In genomic region chr17:19513897-19514488, GRCh38 we compare ENCODE assay signal across 8 cellular contexts. TPM values are rescaled to one million over a fixed set of nuclear protein-coding genes. Genes with fewer than 3 reads are reported as not detected.
A peak's percentile ranks its signal among the peaks of the same experiment; 100 is the strongest.
DNase-seq lines count a peak whose midpoint lies in the region; ATAC-seq and TF ChIP-seq lines count a peak whose summit lies in the region.

No MANE protein-coding gene starts in this region.

- TF ChIP-seq EP300 in ovary (IDR thresholded peaks at IDR 0.05) (no peak), upper lobe of left lung (IDR thresholded peaks at IDR 0.05) (no peak)

- H3K36me3 Mint-ChIP-seq in activated naive CD4-positive, alpha-beta T cell treated with anti-CD3 and anti-CD28 coated beads for 36 hours (ENCODE audit: low read depth), result no peaks in the 10 kb centered on the region

- H3K4me3 Mint-ChIP-seq in activated naive CD4-positive, alpha-beta T cell treated with anti-CD3 and anti-CD28 coated beads for 36 hours, result no peak overlapping the region

- H3K27me3 Mint-ChIP-seq in activated naive CD4-positive, alpha-beta T cell treated with anti-CD3 and anti-CD28 coated beads for 36 hours (ENCODE audit: low read depth), result no peaks in the 10 kb centered on the region

- no peak overlapping the region for H3K9ac ChIP-seq in DND-41 (ENCODE audit: low read depth, low read length)
- no peak overlapping the region for H3K9ac ChIP-seq in Karpas-422 (ENCODE audit: low read length)

- peak; percentile 52 for DNase-seq in DND-41
- peak; percentile 89 for DNase-seq in Karpas-422
- peak; percentile 84 for DNase-seq in SK-MEL-5 (ENCODE audit: low read depth, low spot score)
- DNase-seq in activated naive CD4-positive, alpha-beta T cell treated with anti-CD3 and anti-CD28 coated beads for 36 hours, result peak; percentile 80
- DNase-seq in germinal center (ENCODE audit: low spot score), result peak; percentile 45
- peak; percentile 59 to 81 (median 78) for DNase-seq in ovary
- DNase-seq in upper lobe of left lung, result peak in 1 of 2 donors; percentile 59
- DNase-seq in GM19240 (ENCODE audit: insufficient read length, low spot score), result no peak

- H3K27ac ChIP-seq in DND-41 (ENCODE audit: low read length), result no peak overlapping the region
- H3K27ac ChIP-seq in Karpas-422 (ENCODE audit: low read length), result no peak overlapping the region
- H3K27ac ChIP-seq in ovary, result peak overlapping the region in 1 of 2 donors; percentile 21
- peak overlapping the region in 1 of 4 donors; percentile 2 for H3K27ac ChIP-seq in upper lobe of left lung

- H3K27ac Mint-ChIP-seq in activated naive CD4-positive, alpha-beta T cell treated with anti-CD3 and anti-CD28 coated beads for 36 hours, result no peak overlapping the region

- CTCF ChIA-PET in activated naive CD4-positive, alpha-beta T cell treated with anti-CD3 and anti-CD28 coated beads for 36 hours (lab: Charles Lee), result interaction anchor here (0.7 to 4.2 kb wide), 14 partner anchors 20 to 257 kb away, joined by 3 to 75 read pairs (median 4); partner anchors contain the start of genes ALDH3A2 and SLC47A1

- WGBS in ovary, 3 donors, result 6 to 10% (median 8%) methylated on average over 13 of the region's 13 CpGs
- WGBS in upper lobe of left lung, 2 donors, result 10 to 14% methylated on average over 13 of the region's 13 CpGs

- TF ChIP-seq POLR2A in ovary (IDR thresholded peaks at IDR 0.05), result no peak
- no peak for TF ChIP-seq POLR2A in upper lobe of left lung (IDR thresholded peaks at IDR 0.05)

- no peaks in the 10 kb centered on the region for H3K4me1 Mint-ChIP-seq in activated naive CD4-positive, alpha-beta T cell treated with anti-CD3 and anti-CD28 coated beads for 36 hours (ENCODE audit: low read depth)

- peak; percentile 57 for ATAC-seq in DND-41 (ENCODE audit: insufficient read depth, low read depth)
- ATAC-seq in upper lobe of left lung (ENCODE audit: low FRiP score in 2 of 2), result peak in 1 of 2 donors; percentile 89

- H3K36me3 ChIP-seq in DND-41 (ENCODE audit: insufficient read depth, low read length) (no peaks in the 10 kb centered on the region), Karpas-422 (ENCODE audit: insufficient read depth, low read length) (no peaks in the 10 kb centered on the region), ovary (no peaks in the 10 kb centered on the region), upper lobe of left lung (no peaks in the 10 kb centered on the region)

- TF ChIP-seq CTCF in DND-41 (IDR thresholded peaks at IDR 0.05; ENCODE audit: borderline replicate concordance, extremely low read depth, low read length, poor library complexity, severe bottlenecking) (peak; percentile 91), ovary (IDR thresholded peaks at IDR 0.05) (peak; percentile 76 to 96 (median 93)), upper lobe of left lung (IDR thresholded peaks at IDR 0.05) (peak; percentile 72 to 85 (median 78))

- H3K27me3 ChIP-seq in DND-41 (ENCODE audit: insufficient read depth, low read length, poor library complexity) (peaks cover 1% of the 10 kb centered on the region), Karpas-422 (ENCODE audit: low read length) (no peaks in the 10 kb centered on the region), ovary (no peaks in the 10 kb centered on the region), upper lobe of left lung (no peaks in the 10 kb centered on the region)

- no peaks in the 10 kb centered on the region for H3K9me2 ChIP-seq in Karpas-422 (replicated peaks; ENCODE audit: insufficient read depth, low read length)

- H2AFZ ChIP-seq in DND-41 (ENCODE audit: low read depth, low read length), result no peak overlapping the region
- H2AFZ ChIP-seq in Karpas-422 (ENCODE audit: low read length), result peak overlapping the region; percentile 23; the same call in 1 of the 2 replicates

- H4K20me1 ChIP-seq in DND-41 (ENCODE audit: insufficient read depth, low read length), result no peaks in the 10 kb centered on the region; the same call in 1 of the 2 replicates
- H4K20me1 ChIP-seq in Karpas-422 (ENCODE audit: insufficient read depth, low read depth, low read length), result no peaks in the 10 kb centered on the region

- H3K4me2 ChIP-seq in DND-41 (ENCODE audit: insufficient read depth, low read length), result no peak overlapping the region
- H3K4me2 ChIP-seq in Karpas-422 (ENCODE audit: low read depth, low read length, poor library complexity, severe bottlenecking), result peak overlapping the region; percentile 26

- H3K79me2 ChIP-seq in DND-41 (ENCODE audit: insufficient read depth, low read length), result no peaks in the 10 kb centered on the region
- H3K79me2 ChIP-seq in Karpas-422 (ENCODE audit: low read length), result no peaks in the 10 kb centered on the region

- H3K9me3 ChIP-seq in DND-41 (ENCODE audit: insufficient read depth, low read length, severe bottlenecking), result no peaks in the 10 kb centered on the region
- H3K9me3 ChIP-seq in Karpas-422 (ENCODE audit: low read length), result no peaks in the 10 kb centered on the region
- H3K9me3 ChIP-seq in ovary, result no peaks in the 10 kb centered on the region
- H3K9me3 ChIP-seq in upper lobe of left lung, result no peaks in the 10 kb centered on the region

- H3K4me3 ChIP-seq in DND-41 (ENCODE audit: low read depth in 1 of 2, low read length in 2 of 2) (no peak overlapping the region), Karpas-422 (ENCODE audit: low read length) (no peak overlapping the region), ovary (no peak overlapping the region), upper lobe of left lung (no peak overlapping the region)

- H3K9me3 Mint-ChIP-seq in activated naive CD4-positive, alpha-beta T cell treated with anti-CD3 and anti-CD28 coated beads for 36 hours, result no peaks in the 10 kb centered on the region

- H3K4me1 ChIP-seq in DND-41 (ENCODE audit: insufficient read depth, low read length), result no peaks in the 10 kb centered on the region
- H3K4me1 ChIP-seq in Karpas-422 (ENCODE audit: low read length), result peaks cover 32% of the 10 kb centered on the region
- no peaks in the 10 kb centered on the region for H3K4me1 ChIP-seq in ovary (ENCODE audit: insufficient read depth)
- H3K4me1 ChIP-seq in upper lobe of left lung, result peaks cover 0 to 8% (median 0%) of the 10 kb centered on the region in 4 donors

- intact Hi-C loops in activated naive CD4-positive, alpha-beta T cell treated with anti-CD3 and anti-CD28 coated beads for 36 hours (cut with micrococcal nuclease), result loop anchor here (1.0 kb wide), 3 partner anchors 132 to 252 kb away; no protein-coding TSS in a partner anchor
- intact Hi-C loops in ovary (cut with DNase I), result loop anchor here in 2 of 4 donors (1.0 to 5.0 kb wide), 4 partner anchors 133 to 253 kb away; partner anchors contain the start of gene ALDH3A2 (in 1 of the 2)

- in situ Hi-C loops in SK-MEL-5 (cut with HindIII; ENCODE audit: low pct_unique_long_range_greater_than_20kb, low sequenced_read_pairs), result no loop called here

RNA-seq across cellular contexts. Expression of gene SLC47A1, which starts 19.7 kb away (rescaled TPM):
- total RNA-seq in Karpas-422 (2014; rRNA removed; shearing (Covaris generic); ENCODE audit: low replicate concordance), result not detected in 2 replicates
- total RNA-seq in SK-MEL-5 (2014; rRNA removed; shearing (Covaris generic)), result 17.0 and 17.3 TPM in 2 replicates
- 16.2 and 26.8 TPM in 2 replicates for polyA plus RNA-seq in SK-MEL-5 (2015; cell fraction: cytosol; rRNA removed)
- polyA plus RNA-seq in SK-MEL-5 (2015; cell fraction: nucleus; rRNA removed), result 22.8 and 38.9 TPM in 2 replicates
- total RNA-seq in activated naive CD4-positive, alpha-beta T cell treated with anti-CD3 and anti-CD28 coated beads for 36 hours, result under 1 TPM; 0.30 to 0.33 TPM
- total RNA-seq in ovary (10 to 100 TPM in 4 of 7 donors, 1 to 10 TPM in 3; 5.0 to 25.8 (median 10.6) TPM), upper lobe of left lung (10 to 100 TPM in 4 of 6 donors, 1 to 10 TPM in 2; 6.9 to 20.8 (median 12.0) TPM)
- 10 to 100 TPM in 1 of 2 donors, 1 to 10 TPM in 1; 2.1 to 89.9 TPM for polyA plus RNA-seq in ovary
